ENCODE assay signal across 25 cellular contexts in the genomic region with DNA sequence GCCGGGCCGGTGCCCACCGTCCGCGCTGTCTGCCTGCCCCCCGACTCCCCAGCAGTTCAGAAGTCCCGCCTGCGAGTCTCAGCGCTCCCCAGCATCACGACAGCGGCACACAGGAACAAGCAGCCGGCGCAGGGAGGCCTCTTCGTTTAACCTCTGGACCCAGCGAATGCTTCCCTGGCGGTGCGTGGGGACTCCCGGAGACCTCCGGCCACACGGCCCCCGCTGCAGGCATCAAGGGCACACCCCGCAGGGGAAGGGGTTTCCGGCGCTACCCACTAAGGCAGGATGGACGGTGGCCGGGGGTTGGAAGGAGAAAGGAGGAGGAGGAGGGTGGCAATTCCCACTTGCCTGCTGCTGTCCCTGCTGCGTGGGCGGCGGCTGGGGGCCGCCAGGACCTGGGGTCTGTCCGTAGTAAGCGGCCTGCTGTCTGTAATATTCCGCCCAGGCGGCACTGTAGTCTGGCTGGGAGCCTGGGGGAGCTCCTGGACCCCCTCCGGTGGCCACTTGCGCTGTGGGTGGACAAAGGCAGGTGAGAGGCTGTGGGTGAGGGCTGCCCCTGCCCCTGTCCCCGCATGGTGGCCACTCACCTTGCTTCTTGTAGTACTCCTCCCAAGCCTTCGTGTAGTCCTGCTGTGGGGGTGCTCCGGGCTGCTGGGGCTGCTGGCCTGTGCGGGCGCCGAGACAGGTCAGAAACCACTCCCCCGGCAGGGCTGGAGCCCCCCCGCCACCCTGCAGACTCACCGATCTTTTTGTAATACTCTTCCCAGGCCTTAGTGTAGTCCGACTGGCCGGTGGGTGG. TPM values are rescaled to one million over a fixed set of nuclear protein-coding genes. Genes with fewer than 3 reads are reported as not detected.
DNase-seq lines count a peak whose midpoint lies in the region; ATAC-seq, FAIRE-seq and TF ChIP-seq lines count a peak whose summit lies in the region.
"Had no signal": no experiment of that assay in that cellular context is flagged by ENCODE, and none has a peak within 500 bp of the region (broad histone marks: within the 10 kb centered on the region; RNA-seq: fewer than 3 reads in every experiment).

No MANE protein-coding gene starts in this region.

- no peak overlapping the region for H2BK120ac ChIP-seq in neuronal stem cell (ENCODE audit: low read depth, low read length)

- 95% methylated on average over 29 of the region's 47 CpGs for WGBS in SK-N-SH (ENCODE audit: low lambda C conversion rate)
- WGBS in neuronal stem cell (ENCODE audit: extremely low coverage in 2 of 2, insufficient read length in 2 of 2, insufficient replicate concordance in 1 of 2), 2 donors, result no CpG with 5 or more reads among the region's 47 CpGs

- H3F3A ChIP-seq in SK-N-SH (replicated peaks; ENCODE audit: insufficient read depth) (no peaks in the 10 kb centered on the region), GM23338 (replicated peaks; ENCODE audit: low read depth) (peaks cover 24% of the 10 kb centered on the region)

- peak overlapping the region; percentile 43 for H4K8ac ChIP-seq in neuronal stem cell (ENCODE audit: low read depth, low read length)

- H3K9me3 ChIP-seq in SK-N-SH (no peaks in the 10 kb centered on the region), neuronal stem cell (replicated peaks in 1 of 2; ENCODE audit: control insufficient read depth in 2 of 2, insufficient read depth in 1 of 2, low read depth in 1 of 2, low read length in 2 of 2) (no peaks in the 10 kb centered on the region)

- peak overlapping the region; percentile 41 for H2BK12ac ChIP-seq in neuronal stem cell (ENCODE audit: low read length)

- H2AK5ac ChIP-seq in neuronal stem cell (ENCODE audit: low read depth, low read length), result no peak overlapping the region

- no peak for TF ChIP-seq RAD21 in SK-N-SH (IDR thresholded peaks at IDR 0.05; ENCODE audit: low read length)

- H3K9me3 Mint-ChIP-seq in GM23338 (no peaks in the 10 kb centered on the region; the same call in 2 of the 3 replicates), WTC11 (no peaks in the 10 kb centered on the region)

- H3K79me1 ChIP-seq in neuronal stem cell (ENCODE audit: low read depth, low read length), result peaks cover 33% of the 10 kb centered on the region

- peaks cover 69% of the 10 kb centered on the region for H3K36me3 Mint-ChIP-seq in GM23338 (ENCODE audit: low read depth)
- H3K36me3 Mint-ChIP-seq in WTC11, result peaks cover 48% of the 10 kb centered on the region

- H4K20me1 ChIP-seq in SK-N-SH (ENCODE audit: insufficient read depth) (peaks cover 26% of the 10 kb centered on the region), GM23338 (replicated peaks; ENCODE audit: insufficient read depth) (peaks cover 19% of the 10 kb centered on the region; the same call in 1 of the 2 replicates)

- H3K9me2 ChIP-seq in SK-N-SH (no peaks in the 10 kb centered on the region), GM23338 (ENCODE audit: insufficient read depth) (no peaks in the 10 kb centered on the region)

- H3K4ac ChIP-seq in neuronal stem cell (ENCODE audit: low read length), result no peak overlapping the region

- peaks cover 20 to 60% of the 10 kb centered on the region in 2 experiments for H3K36me3 ChIP-seq in SK-N-SH (replicated peaks in 1 of 2; ENCODE audit: control insufficient read depth in 1 of 2, insufficient read depth in 2 of 2, low read length in 1 of 2)
- H3K36me3 ChIP-seq in GM23338 (ENCODE audit: insufficient read depth), result peaks cover 26% of the 10 kb centered on the region
- H3K36me3 ChIP-seq in neuronal stem cell (replicated peaks in 1 of 2; ENCODE audit: control insufficient read depth in 2 of 2, insufficient read depth in 2 of 2, low read length in 2 of 2), result peaks cover 53 to 75% of the 10 kb centered on the region in 2 donors

- no peak overlapping the region for H3K4me3 ChIP-seq in SK-N-SH (ENCODE audit: low read depth in 2 of 2, low read length in 1 of 2)
- H3K4me3 ChIP-seq in GM23338, result no peak overlapping the region
- H3K4me3 ChIP-seq in neuronal stem cell (ENCODE audit: low read length in 2 of 2), result no peak overlapping the region

- H3K27me3 ChIP-seq in SK-N-SH (ENCODE audit: insufficient read depth), result no peaks in the 10 kb centered on the region
- H3K27me3 ChIP-seq in GM23338 (ENCODE audit: insufficient read depth), result no peaks in the 10 kb centered on the region
- no peaks in the 10 kb centered on the region for H3K27me3 ChIP-seq in neuronal stem cell (ENCODE audit: control insufficient read depth in 3 of 3, insufficient read depth in 3 of 3, low read depth in 1 of 3, low read length in 3 of 3)

- no peak for FAIRE-seq in RCC 7860 (lab: Jason Lieb, UNC)
- FAIRE-seq: G401.6, GM19239 had no signal

- ATAC-seq in SK-N-SH treated with all-trans-retinoic acid at 6 μM for 48 hours (no peak), GM23338 (no peak), WTC11 (no peak)
- ATAC-seq: Panc1 had no signal

- H3K9ac ChIP-seq in SK-N-SH (no peak overlapping the region), neuronal stem cell (ENCODE audit: low read depth, low read length, poor library complexity) (no peak overlapping the region)

- TF ChIP-seq EP300 in SK-N-SH (IDR thresholded peaks at IDR 0.05; ENCODE audit: borderline replicate concordance in 1 of 2, low read depth in 1 of 2, low read length in 1 of 2), result no peak

- peak; percentile 36 for DNase-seq in SK-N-SH
- peak; percentile 27 for DNase-seq in GM23338 (ENCODE audit: low spot score)
- no peak for DNase-seq in WTC11 (ENCODE audit: low spot score)
- DNase-seq in neuronal stem cell (ENCODE audit: low spot score), result no peak
- DNase-seq in RCC 7860 (ENCODE audit: low spot score), result no peak
- DNase-seq in amniotic stem cell (lab: John Stamatoyannopoulos, UW), result no peak
- no peak for DNase-seq in NCI-H2227 (lab: John Stamatoyannopoulos, UW; ENCODE audit: unreplicated experiment)
- DNase-seq: AML-193, DMS 273 treated with DMSO at 0.1 percent for 48 hours, DND-41, IMR-90, Kasumi-1, NCI-H1092 treated with DMSO at 0.1 percent for 48 hours, NCI-H146, NCI-H2029 treated with DMSO at 0.1 percent for 48 hours, NCI-H2171, SHP77 treated with DMSO at 0.1 percent for 48 hours had no signal

- no peak overlapping the region for H2BK15ac ChIP-seq in neuronal stem cell (ENCODE audit: low read length)

- CTCF ChIA-PET in SK-N-SH (lab: Yijun Ruan, JAX) (no interaction called here), WTC11 (lab: Charles Lee) (interaction anchor here (0.6 to 1.1 kb wide), 4 partner anchors 22 to 1532 kb away, joined by 3 to 4 read pairs (median 4); a partner anchor contains a TSS)

- H4K91ac ChIP-seq in neuronal stem cell (ENCODE audit: low read depth, low read length, poor library complexity), result no peak overlapping the region

- H2AFZ ChIP-seq in SK-N-SH (ENCODE audit: low read depth), result no peak overlapping the region
- no peak overlapping the region for H2AFZ ChIP-seq in GM23338
- no peak overlapping the region for H2AFZ ChIP-seq in neuronal stem cell (ENCODE audit: low read length)

- no peak overlapping the region for H3K23ac ChIP-seq in neuronal stem cell (ENCODE audit: low read depth, low read length, poor library complexity)

- TF ChIP-seq CTCF in SK-N-SH (IDR thresholded peaks at IDR 0.05), result no peak
- TF ChIP-seq CTCF in GM23338 (conservative IDR thresholded peaks at IDR 0.05; ENCODE audit: low read depth in 2 of 2), result no peak; a peak in 1 of 4 replicates
- no peak for TF ChIP-seq CTCF in WTC11 (IDR thresholded peaks at IDR 0.05)

- no peak overlapping the region for H2BK5ac ChIP-seq in neuronal stem cell (ENCODE audit: low read length)

- H3K27me3 Mint-ChIP-seq in GM23338 (ENCODE audit: insufficient read depth, low read depth, poor library complexity) (peaks cover 10% of the 10 kb centered on the region), WTC11 (ENCODE audit: low read depth) (no peaks in the 10 kb centered on the region)

- no peak overlapping the region for H3K27ac Mint-ChIP-seq in GM23338
- peak overlapping the region; percentile 86; the same call in 1 of the 2 replicates for H3K27ac Mint-ChIP-seq in WTC11

- H3K4me2 ChIP-seq in SK-N-SH, result no peak overlapping the region
- no peak overlapping the region for H3K4me2 ChIP-seq in GM23338
- H3K4me2 ChIP-seq in neuronal stem cell (ENCODE audit: insufficient read depth, low read length, poor library complexity, severe bottlenecking), result no peak overlapping the region

- no peak overlapping the region for H3K4me3 Mint-ChIP-seq in GM23338
- no peak overlapping the region for H3K4me3 Mint-ChIP-seq in WTC11
- H3K4me3 Mint-ChIP-seq: CD14-positive monocyte had no signal

- H3K79me2 ChIP-seq in SK-N-SH (ENCODE audit: insufficient read depth) (peaks cover 20% of the 10 kb centered on the region; the same call in 1 of the 2 replicates), GM23338 (replicated peaks; ENCODE audit: insufficient read depth) (peaks cover 19% of the 10 kb centered on the region)

- H3K18ac ChIP-seq in neuronal stem cell (ENCODE audit: low read length), result no peak overlapping the region

- no peak overlapping the region for H3K14ac ChIP-seq in neuronal stem cell (ENCODE audit: low read length)

- H3K4me1 ChIP-seq in SK-N-SH (ENCODE audit: control insufficient read depth in 1 of 2, insufficient read depth in 2 of 2, low read depth in 1 of 2, low read length in 1 of 2) (no peaks in the 10 kb centered on the region), GM23338 (ENCODE audit: insufficient read depth) (peaks cover 10% of the 10 kb centered on the region), neuronal stem cell (ENCODE audit: control insufficient read depth in 2 of 2, insufficient read depth in 1 of 2, low read depth in 1 of 2, low read length in 2 of 2) (no peaks in the 10 kb centered on the region)

- POLR2A ChIA-PET in SK-N-SH (lab: Yijun Ruan, JAX) (no interaction called here), WTC11 (lab: Charles Lee) (no interaction called here)

- H3K27ac ChIP-seq in SK-N-SH (ENCODE audit: low read depth in 2 of 2, low read length in 1 of 2), result no peak overlapping the region
- peak overlapping the region; percentile 94 for H3K27ac ChIP-seq in GM23338 (ENCODE audit: low read depth)
- H3K27ac ChIP-seq in neuronal stem cell (replicated peaks; ENCODE audit: low read length), result no peak overlapping the region
- H3K27ac ChIP-seq: 22Rv1 had no signal

- peaks cover 21% of the 10 kb centered on the region for H3K4me1 Mint-ChIP-seq in GM23338
- H3K4me1 Mint-ChIP-seq in WTC11, result peaks cover 7% of the 10 kb centered on the region
- H3K4me1 Mint-ChIP-seq: CD14-positive monocyte had no signal

RNA-seq across cellular contexts. Expression of a gene that starts 9.6 kb away (rescaled TPM):
- polyA plus RNA-seq in SK-N-SH (2012; rRNA removed) (57.1 and 96.8 TPM in 2 replicates), GM23338 (2016; fragmentation: Nextera tagmentation; extraction: Ambion mirVana) (129 and 144 TPM in 2 replicates)
- 50.4 and 82.3 TPM in 2 replicates for polyA plus RNA-seq in SK-N-SH (2012; cell fraction: cytosol; rRNA removed)
- 78.4 and 95.7 TPM in 2 replicates for polyA plus RNA-seq in SK-N-SH (2012; cell fraction: nucleus; rRNA removed)
- 359 and 367 TPM in 2 replicates for total RNA-seq in GM23338 (2014; rRNA removed; shearing (Covaris generic))
- 528 to 572 TPM (median 549 TPM) in 3 replicates for total RNA-seq in WTC11 (2021)
- polyA plus RNA-seq in neuronal stem cell (2013, experiment 1 of 2), result 303 TPM
- 310 TPM for polyA plus RNA-seq in neuronal stem cell (2013, experiment 2 of 2)

RNA-seq across cellular contexts. Expression of a gene that starts 18.6 kb away (rescaled TPM):
- 0.06 and 0.12 TPM in 2 replicates for polyA plus RNA-seq in SK-N-SH (2012; rRNA removed)
- 0.03 and 0.05 TPM in 2 replicates for polyA plus RNA-seq in SK-N-SH (2012; cell fraction: cytosol; rRNA removed)
- 0.25 and 0.31 TPM in 2 replicates for polyA plus RNA-seq in SK-N-SH (2012; cell fraction: nucleus; rRNA removed)
- 0.35 TPM in 1 of 2 replicates, not detected in the other for total RNA-seq in GM23338 (2014; rRNA removed; shearing (Covaris generic))
- polyA plus RNA-seq in GM23338 (2016; fragmentation: Nextera tagmentation; extraction: Ambion mirVana), result 0.23 and 0.24 TPM in 2 replicates
- 0.18 to 0.35 TPM (median 0.21 TPM) in 3 replicates for total RNA-seq in WTC11 (2021)
- polyA plus RNA-seq in neuronal stem cell (2013, experiment 1 of 2), result 0.42 TPM
- polyA plus RNA-seq in neuronal stem cell (2013, experiment 2 of 2), result 0.47 TPM
- total RNA-seq: H4, IMR-90, NCI-H460 had no signal
- polyA plus RNA-seq: CD14-positive monocyte, IMR-90 had no signal

RNA-seq across cellular contexts. Expression of a gene that starts 22.0 kb away (rescaled TPM):
- 80.1 and 104 TPM in 2 replicates for polyA plus RNA-seq in SK-N-SH (2012; rRNA removed)
- 86.3 and 98.8 TPM in 2 replicates for polyA plus RNA-seq in SK-N-SH (2012; cell fraction: cytosol; rRNA removed)
- 107 and 113 TPM in 2 replicates for polyA plus RNA-seq in SK-N-SH (2012; cell fraction: nucleus; rRNA removed)
- total RNA-seq in GM23338 (2014; rRNA removed; shearing (Covaris generic)), result 44.4 and 65.5 TPM in 2 replicates
- 62.1 and 76.1 TPM in 2 replicates for polyA plus RNA-seq in GM23338 (2016; fragmentation: Nextera tagmentation; extraction: Ambion mirVana)
- 61.5 to 62.9 TPM (median 62.4 TPM) in 3 replicates for total RNA-seq in WTC11 (2021)
- 70.8 TPM for polyA plus RNA-seq in neuronal stem cell (2013, experiment 1 of 2)
- polyA plus RNA-seq in neuronal stem cell (2013, experiment 2 of 2), result 70.1 TPM

RNA-seq across cellular contexts. Expression of a gene that starts 39.3 kb away (rescaled TPM):
- polyA plus RNA-seq in SK-N-SH (2012; rRNA removed), result 0.41 and 0.59 TPM in 2 replicates
- 0.32 and 0.38 TPM in 2 replicates for polyA plus RNA-seq in SK-N-SH (2012; cell fraction: cytosol; rRNA removed)
- 0.74 and 0.88 TPM in 2 replicates for polyA plus RNA-seq in SK-N-SH (2012; cell fraction: nucleus; rRNA removed)
- 0.93 and 1.2 TPM in 2 replicates for total RNA-seq in GM23338 (2014; rRNA removed; shearing (Covaris generic))
- 0.82 and 1.5 TPM in 2 replicates for polyA plus RNA-seq in GM23338 (2016; fragmentation: Nextera tagmentation; extraction: Ambion mirVana)
- 1.9 to 3.5 TPM (median 2.9 TPM) in 3 replicates for total RNA-seq in WTC11 (2021)
- 1.7 TPM for polyA plus RNA-seq in neuronal stem cell (2013, experiment 1 of 2)
- polyA plus RNA-seq in neuronal stem cell (2013, experiment 2 of 2), result 1.6 TPM

RNA-seq across cellular contexts. Expression of a gene that starts 42.4 kb away (rescaled TPM):
- 37.2 and 46.0 TPM in 2 replicates for polyA plus RNA-seq in SK-N-SH (2012; rRNA removed)
- 21.9 and 32.6 TPM in 2 replicates for polyA plus RNA-seq in SK-N-SH (2012; cell fraction: cytosol; rRNA removed)
- 34.3 and 47.4 TPM in 2 replicates for polyA plus RNA-seq in SK-N-SH (2012; cell fraction: nucleus; rRNA removed)
- 52.0 and 75.4 TPM in 2 replicates for total RNA-seq in GM23338 (2014; rRNA removed; shearing (Covaris generic))
- 66.3 and 76.1 TPM in 2 replicates for polyA plus RNA-seq in GM23338 (2016; fragmentation: Nextera tagmentation; extraction: Ambion mirVana)
- 96.4 to 119 TPM (median 114 TPM) in 3 replicates for total RNA-seq in WTC11 (2021)
- 79.0 TPM for polyA plus RNA-seq in neuronal stem cell (2013, experiment 1 of 2)
- 74.8 TPM for polyA plus RNA-seq in neuronal stem cell (2013, experiment 2 of 2)

Comparison
In these comparisons a context has a peak if more than half of its experiments do, and no peak if none do; other contexts are left out.
1. DNase-seq: peak in SK-N-SH (single experiment) and GM23338 (single experiment); none in WTC11 (single experiment), neuronal stem cell (single experiment), RCC 7860 (single experiment), amniotic stem cell (single experiment) and NCI-H2227 (single experiment).